ENCODE assay signal across 30 cellular contexts in genomic region chr1:82466894-82467293, GRCh38.
"Had no signal": no experiment of that assay in that cellular context is flagged by ENCODE, and none has a peak within 500 bp of the region (broad histone marks: within the 10 kb centered on the region; RNA-seq: fewer than 3 reads in every experiment).

No MANE protein-coding gene starts in this region.

- H3K4me1 ChIP-seq: breast epithelium, colonic mucosa, testis had no signal

- H3K36me3 Mint-ChIP-seq: activated naive CD8-positive, alpha-beta T cell treated with anti-CD3 and anti-CD28 coated beads for 36 hours; naive thymus-derived CD8-positive, alpha-beta T cell; neural progenitor cell; type B pancreatic cell had no signal

- H3K4me1 Mint-ChIP-seq: activated naive CD8-positive, alpha-beta T cell treated with anti-CD3 and anti-CD28 coated beads for 36 hours; central memory CD8-positive, alpha-beta T cell had no signal

- H3K27me3 Mint-ChIP-seq: activated naive CD8-positive, alpha-beta T cell treated with anti-CD3 and anti-CD28 coated beads for 36 hours; central memory CD8-positive, alpha-beta T cell; effector memory CD8-positive, alpha-beta T cell; naive thymus-derived CD8-positive, alpha-beta T cell; progenitor cell of endocrine pancreas; type B pancreatic cell had no signal

- H3K9me3 Mint-ChIP-seq: activated naive CD8-positive, alpha-beta T cell treated with anti-CD3 and anti-CD28 coated beads for 36 hours; activated T-helper 2 cell treated with anti-CD3 and anti-CD28 coated beads, Interferon-gamma antibody, Interleukin-2, Interleukin-4, amounts not matched to agents 10 μg/mL and 5 μg/mL and 100 μg/mL, durations not matched to agents 14 hours and 24 hours and 36 hours; neural progenitor cell; type B pancreatic cell had no signal

- H3K27ac ChIP-seq: breast epithelium, colonic mucosa, dorsolateral prefrontal cortex, hepatocyte, left ventricle myocardium inferior, neural progenitor cell, sigmoid colon, testis, vagina had no signal

- ATAC-seq: activated T-cell treated with anti-CD3 and anti-CD28 coated beads, Interleukin-2, amount 50 U/mL, for 4 hours; effector memory CD8-positive, alpha-beta T cell; esophagus mucosa; naive thymus-derived CD8-positive, alpha-beta T cell had no signal

- H3K27me3 ChIP-seq: breast epithelium, colonic mucosa, dorsolateral prefrontal cortex, hepatocyte, neural progenitor cell, sigmoid colon, testis, vagina had no signal

- H3K4me3 Mint-ChIP-seq: activated naive CD8-positive, alpha-beta T cell treated with anti-CD3 and anti-CD28 coated beads for 36 hours; activated T-cell treated with anti-CD3 and anti-CD28 coated beads, Interleukin-2, amount 50 U/mL, for 4 hours; central memory CD8-positive, alpha-beta T cell; effector memory CD8-positive, alpha-beta T cell; naive thymus-derived CD8-positive, alpha-beta T cell; neural progenitor cell; type B pancreatic cell had no signal

- DNase-seq: activated CD4-positive, alpha-beta T cell treated with anti-CD3 and anti-CD28 coated beads for 4 hours; activated CD4-positive, alpha-beta T cell treated with anti-CD3 and anti-CD28 coated beads, Interleukin-2, amount 50 U/mL, for 48 hours; activated CD4-positive, CD25-positive, alpha-beta regulatory T cell; activated CD8-positive, alpha-beta memory T cell treated with anti-CD3 and anti-CD28 coated beads, Interleukin-2, amount 50 U/mL, for 48 hours; activated naive CD4-positive, alpha-beta T cell treated with Interleukin-2 at 50 U/mL for 16 hours; activated naive CD8-positive, alpha-beta T cell treated with anti-CD3 and anti-CD28 coated beads for 36 hours; activated T-cell treated with anti-CD3 and anti-CD28 coated beads, Interleukin-2, amount 50 U/mL, for 4 hours; colonic mucosa; dorsolateral prefrontal cortex; effector memory CD8-positive, alpha-beta T cell; foreskin melanocyte; kidney glomerular epithelial cell; left ventricle myocardium inferior; naive thymus-derived CD8-positive, alpha-beta T cell; retina; sigmoid colon; stimulated activated CD4-positive, alpha-beta T cell treated with anti-CD3 and anti-CD28 coated beads, Interleukin-15, amount 100 ng/mL, for 24 hours; stimulated activated CD8-positive, alpha-beta memory T cell treated with anti-CD3 and anti-CD28 coated beads, Interleukin-4, amount 100 ng/mL, for 48 hours; stimulated activated naive CD4-positive, alpha-beta T cell; testis had no signal

- H3K9me3 ChIP-seq: breast epithelium, colonic mucosa, left ventricle myocardium inferior, sigmoid colon, testis, vagina had no signal

- H3K36me3 ChIP-seq: breast epithelium, colonic mucosa, left ventricle myocardium inferior, neural progenitor cell, sigmoid colon, vagina had no signal

- H3K4me3 ChIP-seq: breast epithelium, colonic mucosa, dorsolateral prefrontal cortex, hepatocyte, left ventricle myocardium inferior, neural progenitor cell, sigmoid colon, smooth muscle cell, testis, vagina had no signal

- H3K27ac Mint-ChIP-seq: activated naive CD8-positive, alpha-beta T cell treated with anti-CD3 and anti-CD28 coated beads for 36 hours; activated T-helper 2 cell treated with anti-CD3 and anti-CD28 coated beads, Interferon-gamma antibody, Interleukin-2, Interleukin-4, amounts not matched to agents 10 μg/mL and 5 μg/mL and 100 μg/mL, durations not matched to agents 14 hours and 24 hours and 36 hours; effector memory CD8-positive, alpha-beta T cell; naive thymus-derived CD8-positive, alpha-beta T cell; neural progenitor cell; progenitor cell of endocrine pancreas; type B pancreatic cell had no signal
